In genomic region chr14:91058017-91058675, GRCh38 we compare ENCODE assay signal across 1 cellular context.
A peak's percentile ranks its signal among the peaks of the same experiment; 100 is the strongest.
TF ChIP-seq lines count a peak whose summit lies in the region.

No MANE protein-coding gene starts in this region.

TF ChIP-seq in K562, 482 proteins besides CTCF, POLR2A, EP300 and RAD21 (continued from another document):
- TF ChIP-seq ZNF253 (CRISPR knock-in tag; conservative IDR thresholded peaks at IDR 0.05), result no peak
- no peak for TF ChIP-seq TEAD1 (CRISPR knock-in tag; IDR thresholded peaks at IDR 0.05)
- TF ChIP-seq MEIS2 (IDR thresholded peaks at IDR 0.05; ENCODE audit: partially characterized antibody), result peak; percentile 90
- no peak for TF ChIP-seq SMARCA4 (IDR thresholded peaks at IDR 0.05)
- TF ChIP-seq ZBTB34 (CRISPR knock-in tag; IDR thresholded peaks at IDR 0.05), result no peak
- no peak for TF ChIP-seq CBX3 (IDR thresholded peaks at IDR 0.05; ENCODE audit: borderline replicate concordance in 1 of 2, low read length in 2 of 2)
- no peak for TF ChIP-seq ILK (tag; IDR thresholded peaks at IDR 0.05; ENCODE audit: borderline replicate concordance, low read depth)
- TF ChIP-seq NKRF (IDR thresholded peaks at IDR 0.05; ENCODE audit: borderline replicate concordance), result no peak
- TF ChIP-seq GABPA (tag; conservative IDR thresholded peaks at IDR 0.05; ENCODE audit: low read depth), result 0 out of 2 replicates have a peak, but pooled peaks have one; percentile 29
- no peak for TF ChIP-seq CREM (IDR thresholded peaks at IDR 0.05; ENCODE audit: low read depth)
- TF ChIP-seq RBM34 (IDR thresholded peaks at IDR 0.05; ENCODE audit: borderline replicate concordance, insufficient read depth, low read length), result no peak
- peak; percentile 77 for TF ChIP-seq MEF2D (tag; conservative IDR thresholded peaks at IDR 0.05; ENCODE audit: low read depth)
- TF ChIP-seq ZNF354B (CRISPR knock-in tag; IDR thresholded peaks at IDR 0.05), result no peak
- no peak for TF ChIP-seq PBX2 (CRISPR knock-in tag; IDR thresholded peaks at IDR 0.05; ENCODE audit: low read depth)
- peak; percentile 84 for TF ChIP-seq PBX2 (tag; conservative IDR thresholded peaks at IDR 0.05; ENCODE audit: low read depth)
- no peak for TF ChIP-seq ZNF175 (CRISPR knock-in tag; IDR thresholded peaks at IDR 0.05; ENCODE audit: low read depth)
- no peak for TF ChIP-seq ZNF318 (IDR thresholded peaks at IDR 0.05; ENCODE audit: borderline replicate concordance in 1 of 2, low read depth in 1 of 2)
- no peak for TF ChIP-seq BHLHE40 (IDR thresholded peaks at IDR 0.05; ENCODE audit: low read length)
- TF ChIP-seq MAFG (tag; conservative IDR thresholded peaks at IDR 0.05), result no peak
- TF ChIP-seq ESRRA (IDR thresholded peaks at IDR 0.05; ENCODE audit: borderline replicate concordance, low read depth), result no peak
- TF ChIP-seq RBM17 (IDR thresholded peaks at IDR 0.05; ENCODE audit: borderline replicate concordance, low read depth, low read length), result no peak
- TF ChIP-seq DMBX1 (CRISPR knock-in tag; IDR thresholded peaks at IDR 0.05; ENCODE audit: borderline replicate concordance), result no peak
- peak; percentile 43; the same call in 1 of the 2 replicates for TF ChIP-seq ZNF395 (CRISPR knock-in tag; IDR thresholded peaks at IDR 0.05)
- TF ChIP-seq NUFIP1 (IDR thresholded peaks at IDR 0.05; ENCODE audit: partially characterized antibody), result no peak
- TF ChIP-seq ZNF165 (CRISPR knock-in tag; IDR thresholded peaks at IDR 0.05; ENCODE audit: borderline replicate concordance), result no peak
- peak; percentile 37; the same call in 1 of the 2 replicates for TF ChIP-seq RNF2 (IDR thresholded peaks at IDR 0.05)
- no peak for TF ChIP-seq FOXM1 (IDR thresholded peaks at IDR 0.05; ENCODE audit: low read depth)
- no peak for TF ChIP-seq FOXM1 (CRISPR knock-in tag; IDR thresholded peaks at IDR 0.05; ENCODE audit: low read depth)
- TF ChIP-seq ETV1 (tag; conservative IDR thresholded peaks at IDR 0.05; ENCODE audit: low read depth), result peak; percentile 85
- TF ChIP-seq HMBOX1 (IDR thresholded peaks at IDR 0.05), result peak; percentile 69
- TF ChIP-seq TOE1 (IDR thresholded peaks at IDR 0.05; ENCODE audit: borderline replicate concordance), result no peak
- no peak for TF ChIP-seq TOE1 (CRISPR knock-in tag; IDR thresholded peaks at IDR 0.05; ENCODE audit: borderline replicate concordance, low read depth)
- TF ChIP-seq SOX6 (IDR thresholded peaks at IDR 0.05), result 0 out of 2 replicates have a peak, but pooled peaks have one; percentile 16
- no peak for TF ChIP-seq THRB (CRISPR knock-in tag; conservative IDR thresholded peaks at IDR 0.05)
TF ChIP-seq in K562: peak in this region for 11.
